Comparison of ENCODE assay signal across 12 cellular contexts in genomic region chr14:65318636-65319506, GRCh38.
DNase-seq lines count a peak whose midpoint lies in the region; ATAC-seq, FAIRE-seq and TF ChIP-seq lines count a peak whose summit lies in the region.
"Had no signal": no experiment of that assay in that cellular context is flagged by ENCODE, and none has a peak within 500 bp of the region (broad histone marks: within the 10 kb centered on the region; RNA-seq: fewer than 3 reads in every experiment).

No MANE protein-coding gene starts in this region.

- intact Hi-C loops in kidney (cut with DNase I): no loop called here

- FAIRE-seq in HTR-8/SVneo (lab: Jason Lieb, UNC) (peak; percentile 55), kidney (lab: Jason Lieb, UNC) (no peak)
- FAIRE-seq: H1 had no signal

- no peaks in the 10 kb centered on the region for H3K36me3 ChIP-seq in kidney (ENCODE audit: control insufficient read depth in 1 of 2, insufficient read depth in 2 of 2, low read length in 2 of 2)

- no peaks in the 10 kb centered on the region for H3K4me1 ChIP-seq in kidney (ENCODE audit: control insufficient read depth in 1 of 2, insufficient read depth in 1 of 2, low read depth in 1 of 2, low read length in 2 of 2)

- no peak overlapping the region for H3K4me3 Mint-ChIP-seq in activated CD8-positive, alpha-beta memory T cell treated with anti-CD3 and anti-CD28 coated beads, Interleukin-2, amount 10 ng/mL, durations not matched to agents 7 days and 5 days
- H3K4me3 Mint-ChIP-seq in HFFc6: no peak overlapping the region
- peak overlapping the region; percentile 75 for H3K4me3 Mint-ChIP-seq in stimulated activated memory B cell treated with anti-CD40 and anti-IgM and Interleukin-4, amounts not matched to agents 10 μg/mL and 1 μg/mL and 100 μg/mL, for 72 hours

- no peak overlapping the region for H3K27ac ChIP-seq in kidney (ENCODE audit: low read depth in 2 of 2, low read length in 2 of 2)

- no peak overlapping the region for H3K9ac ChIP-seq in kidney (ENCODE audit: low read length in 2 of 2)

- H3K9me3 Mint-ChIP-seq in activated CD8-positive, alpha-beta memory T cell treated with anti-CD3 and anti-CD28 coated beads, Interleukin-2, amount 10 ng/mL, durations not matched to agents 7 days and 5 days (ENCODE audit: low read depth): peaks cover 5% of the 10 kb centered on the region
- no peaks in the 10 kb centered on the region for H3K9me3 Mint-ChIP-seq in HFFc6
- no peaks in the 10 kb centered on the region for H3K9me3 Mint-ChIP-seq in stimulated activated memory B cell treated with anti-CD40 and anti-IgM and Interleukin-4, amounts not matched to agents 10 μg/mL and 1 μg/mL and 100 μg/mL, for 72 hours

- CTCF ChIA-PET in activated CD8-positive, alpha-beta memory T cell treated with anti-CD3 and anti-CD28 coated beads, Interleukin-2, amount 10 ng/mL, durations not matched to agents 7 days and 5 days (lab: Charles Lee): interaction anchor here (0.7 to 4.6 kb wide), 7 partner anchors 14 to 506 kb away, joined by 3 to 47 read pairs (median 3); no protein-coding TSS in a partner anchor

- TF ChIP-seq CTCF in HFFc6 (IDR thresholded peaks at IDR 0.05): no peak
- no peak for TF ChIP-seq CTCF in kidney (IDR thresholded peaks at IDR 0.05; ENCODE audit: borderline replicate concordance, extremely low read depth, insufficient read depth)

- peak overlapping the region; percentile 69 for H3K27ac Mint-ChIP-seq in activated CD8-positive, alpha-beta memory T cell treated with anti-CD3 and anti-CD28 coated beads, Interleukin-2, amount 10 ng/mL, durations not matched to agents 7 days and 5 days
- peak overlapping the region; percentile 10; the same call in 1 of the 2 replicates for H3K27ac Mint-ChIP-seq in HFFc6
- peak overlapping the region; percentile 71 for H3K27ac Mint-ChIP-seq in stimulated activated memory B cell treated with anti-CD40 and anti-IgM and Interleukin-4, amounts not matched to agents 10 μg/mL and 1 μg/mL and 100 μg/mL, for 72 hours

- H3K36me3 Mint-ChIP-seq in activated CD8-positive, alpha-beta memory T cell treated with anti-CD3 and anti-CD28 coated beads, Interleukin-2, amount 10 ng/mL, durations not matched to agents 7 days and 5 days: peaks cover 16% of the 10 kb centered on the region
- no peaks in the 10 kb centered on the region; the same call in 1 of the 2 replicates for H3K36me3 Mint-ChIP-seq in HFFc6 (ENCODE audit: low read depth)
- H3K36me3 Mint-ChIP-seq in stimulated activated memory B cell treated with anti-CD40 and anti-IgM and Interleukin-4, amounts not matched to agents 10 μg/mL and 1 μg/mL and 100 μg/mL, for 72 hours: peaks cover 9% of the 10 kb centered on the region

- H3K27me3 Mint-ChIP-seq in activated CD8-positive, alpha-beta memory T cell treated with anti-CD3 and anti-CD28 coated beads, Interleukin-2, amount 10 ng/mL, durations not matched to agents 7 days and 5 days: no peaks in the 10 kb centered on the region
- no peaks in the 10 kb centered on the region for H3K27me3 Mint-ChIP-seq in HFFc6 (ENCODE audit: insufficient read depth)
- H3K27me3 Mint-ChIP-seq in stimulated activated memory B cell treated with anti-CD40 and anti-IgM and Interleukin-4, amounts not matched to agents 10 μg/mL and 1 μg/mL and 100 μg/mL, for 72 hours: no peaks in the 10 kb centered on the region

- no peak for DNase-seq in activated CD8-positive, alpha-beta memory T cell treated with anti-CD3 and anti-CD28 coated beads, Interleukin-2, amount 10 ng/mL, durations not matched to agents 7 days and 5 days
- DNase-seq in activated CD8-positive, alpha-beta memory T cell treated with anti-CD3 and anti-CD28 coated beads for 24 hours: no peak
- DNase-seq in HFFc6 (no peak), HTR-8/SVneo (ENCODE audit: insufficient read length, low spot score) (no peak), kidney (no peak), T-helper 9 cell (no peak), A172 (ENCODE audit: low spot score) (no peak)
- DNase-seq: NCI-H1417 treated with DMSO at 0.1 percent for 48 hours; stimulated activated naive CD4-positive, alpha-beta T cell treated with Interleukin-2 at 50 U/mL for 16 hours; SW 1271 had no signal

- no peak overlapping the region for H3K4me3 ChIP-seq in kidney (ENCODE audit: low read length in 2 of 2)

- peak; percentile 20 for ATAC-seq in activated CD8-positive, alpha-beta memory T cell treated with anti-CD3 and anti-CD28 coated beads, Interleukin-2, amount 10 ng/mL, durations not matched to agents 7 days and 5 days
- ATAC-seq in stimulated activated memory B cell treated with anti-CD40 and anti-IgM and Interleukin-4, amounts not matched to agents 10 μg/mL and 1 μg/mL and 100 μg/mL, for 72 hours: peak; percentile 95

- H3K9me3 ChIP-seq in kidney (ENCODE audit: control insufficient read depth in 1 of 2, low read length in 2 of 2): peaks cover 0 to 3% of the 10 kb centered on the region in 2 donors

- H3K4me1 Mint-ChIP-seq in activated CD8-positive, alpha-beta memory T cell treated with anti-CD3 and anti-CD28 coated beads, Interleukin-2, amount 10 ng/mL, durations not matched to agents 7 days and 5 days: peaks cover 79% of the 10 kb centered on the region
- peaks cover 32% of the 10 kb centered on the region for H3K4me1 Mint-ChIP-seq in HFFc6 (ENCODE audit: low read depth)
- H3K4me1 Mint-ChIP-seq in stimulated activated memory B cell treated with anti-CD40 and anti-IgM and Interleukin-4, amounts not matched to agents 10 μg/mL and 1 μg/mL and 100 μg/mL, for 72 hours: peaks cover 92% of the 10 kb centered on the region

Comparison
In these comparisons a context has a peak if more than half of its experiments do, and no peak if none do; other contexts are left out.
1. H3K27ac Mint-ChIP-seq: peak in every context shown above with its lines; median percentile 71 in stimulated activated memory B cell treated with anti-CD40 and anti-IgM and Interleukin-4, amounts not matched to agents 10 μg/mL and 1 μg/mL and 100 μg/mL, for 72 hours; 69 in activated CD8-positive, alpha-beta memory T cell treated with anti-CD3 and anti-CD28 coated beads, Interleukin-2, amount 10 ng/mL, durations not matched to agents 7 days and 5 days; 10 in HFFc6.